Comparison of ENCODE assay signal across 8 cellular contexts in the genomic region with DNA sequence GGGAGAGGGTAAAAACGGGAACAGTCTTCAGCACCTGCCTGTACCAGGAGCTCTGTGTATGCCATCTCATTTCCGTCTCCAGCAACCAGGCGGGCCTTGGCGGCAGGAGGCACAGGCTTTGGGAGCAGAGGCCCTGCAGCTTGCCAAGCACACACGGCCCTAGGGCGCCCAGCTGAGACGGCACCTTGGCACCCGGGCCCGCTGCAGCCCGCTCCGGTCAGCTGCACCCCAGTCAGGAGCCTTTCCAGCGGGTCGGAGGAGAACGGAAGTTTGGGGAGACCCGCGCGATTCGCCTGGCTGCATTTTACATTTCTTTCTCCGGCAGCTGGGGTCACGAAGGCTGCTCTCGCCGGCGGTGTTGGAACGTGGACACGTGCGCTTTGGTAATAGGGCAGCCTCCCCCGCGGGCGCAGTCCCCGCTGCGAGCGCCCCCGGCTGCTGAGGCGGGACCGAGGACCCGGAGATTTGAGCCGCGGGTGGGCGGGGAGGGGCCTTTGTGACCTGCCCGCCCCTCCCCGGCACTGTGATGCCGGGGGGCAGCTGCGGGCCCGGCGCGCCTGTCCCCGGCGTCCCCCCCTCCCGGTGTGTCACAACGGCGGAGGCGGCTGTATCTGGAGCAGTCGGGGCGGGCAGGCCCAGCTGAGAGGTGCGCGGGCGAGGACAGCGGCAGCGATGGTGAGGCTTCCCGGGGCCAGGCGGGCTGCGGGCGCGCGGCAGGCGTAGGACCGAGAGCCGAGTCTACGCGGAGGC. TPM values are rescaled to one million over a fixed set of nuclear protein-coding genes. Genes with fewer than 3 reads are reported as not detected.
A peak's percentile ranks its signal among the peaks of the same experiment; 100 is the strongest.
DNase-seq lines count a peak whose midpoint lies in the region; ATAC-seq, FAIRE-seq and TF ChIP-seq lines count a peak whose summit lies in the region.

A gene (plus strand): TSS at position 616 of the 750 bp plus-strand sequence. CDS start 57 bp downstream, at position 673.

- H3K4me1 ChIP-seq in ectodermal cell (ENCODE audit: control insufficient read depth, insufficient read depth, low read length) (peaks cover 8% of the 10 kb centered on the region), lower lobe of right lung (peaks cover 9% of the 10 kb centered on the region)

- peak; percentile 50 for TF ChIP-seq EP300 in Ishikawa (IDR thresholded peaks at IDR 0.05; ENCODE audit: borderline replicate concordance)

- WGBS in ectodermal cell, 2 experiments, result 3 to 4% methylated on average over 70 of the region's 70 CpGs

- H3K27me3 ChIP-seq in ectodermal cell (ENCODE audit: control insufficient read depth, insufficient read depth, low read length, poor library complexity, severe bottlenecking) (peaks cover 36% of the 10 kb centered on the region), lower lobe of right lung (ENCODE audit: low read depth) (peaks cover 37% of the 10 kb centered on the region)

- H3K27ac Mint-ChIP-seq in WTC11, result no peak within 1 kb of the TSS
- H3K27ac Mint-ChIP-seq in stimulated activated memory B cell treated with anti-CD40 and anti-IgM and Interleukin-4, amounts not matched to agents 10 μg/mL and 1 μg/mL and 100 μg/mL, for 72 hours, result peak within 1 kb of the TSS; percentile 36

- TF ChIP-seq RAD21 in Ishikawa (IDR thresholded peaks at IDR 0.05; ENCODE audit: low read depth), result no peak

- CTCF ChIA-PET in WTC11 (lab: Charles Lee), result interaction anchor here (0.6 to 3.1 kb wide), 10 partner anchors 9 to 1052 kb away, joined by 3 to 10 read pairs (median 4); a partner anchor contains a TSS

- H3K4me3 Mint-ChIP-seq in WTC11, result peak within 1 kb of the TSS; percentile 63
- peak within 1 kb of the TSS; percentile 78 for H3K4me3 Mint-ChIP-seq in stimulated activated memory B cell treated with anti-CD40 and anti-IgM and Interleukin-4, amounts not matched to agents 10 μg/mL and 1 μg/mL and 100 μg/mL, for 72 hours

- DNase-seq in GM12891 (ENCODE audit: insufficient read length, low spot score) (peak; percentile 39), WTC11 (ENCODE audit: low spot score) (peak; percentile 66), lower lobe of right lung (no peak), NCI-H1048 (lab: John Stamatoyannopoulos, UW) (no peak)

- ATAC-seq in WTC11 (peak; percentile 77), lower lobe of right lung (peak; percentile 77 to 79), HG03520 (IDR thresholded peaks at IDR 0.05; ENCODE audit: unreplicated experiment) (no peak)
- ATAC-seq in stimulated activated memory B cell treated with anti-CD40 and anti-IgM and Interleukin-4, amounts not matched to agents 10 μg/mL and 1 μg/mL and 100 μg/mL, for 72 hours, result peak; percentile 66

- H3K9me3 ChIP-seq in ectodermal cell (ENCODE audit: control insufficient read depth, low read length) (no peaks in the 10 kb centered on the region), lower lobe of right lung (no peaks in the 10 kb centered on the region)

- H3K4me3 ChIP-seq in ectodermal cell (ENCODE audit: insufficient read depth, low read depth, low read length) (peak within 1 kb of the TSS; percentile 27), lower lobe of right lung (peak within 1 kb of the TSS; percentile 54)

- H3K9me3 Mint-ChIP-seq in WTC11, result peaks cover 32% of the 10 kb centered on the region
- H3K9me3 Mint-ChIP-seq in stimulated activated memory B cell treated with anti-CD40 and anti-IgM and Interleukin-4, amounts not matched to agents 10 μg/mL and 1 μg/mL and 100 μg/mL, for 72 hours, result peaks cover 6% of the 10 kb centered on the region

- TF ChIP-seq POLR2A in GM12891 (IDR thresholded peaks at IDR 0.05; ENCODE audit: low read depth, low read length), result no peak

- no peaks in the 10 kb centered on the region for H3K36me3 ChIP-seq in ectodermal cell (ENCODE audit: control insufficient read depth, insufficient read depth, low read length)
- H3K36me3 ChIP-seq in lower lobe of right lung, result no peaks in the 10 kb centered on the region

- H3K4me1 Mint-ChIP-seq in WTC11, result peaks cover 11% of the 10 kb centered on the region
- H3K4me1 Mint-ChIP-seq in stimulated activated memory B cell treated with anti-CD40 and anti-IgM and Interleukin-4, amounts not matched to agents 10 μg/mL and 1 μg/mL and 100 μg/mL, for 72 hours, result peaks cover 47% of the 10 kb centered on the region

- H3K36me3 Mint-ChIP-seq in WTC11, result peaks cover 16% of the 10 kb centered on the region
- peaks cover 11% of the 10 kb centered on the region for H3K36me3 Mint-ChIP-seq in stimulated activated memory B cell treated with anti-CD40 and anti-IgM and Interleukin-4, amounts not matched to agents 10 μg/mL and 1 μg/mL and 100 μg/mL, for 72 hours

- H3K27me3 Mint-ChIP-seq in WTC11 (ENCODE audit: low read depth), result peaks cover 57% of the 10 kb centered on the region
- peaks cover 30% of the 10 kb centered on the region for H3K27me3 Mint-ChIP-seq in stimulated activated memory B cell treated with anti-CD40 and anti-IgM and Interleukin-4, amounts not matched to agents 10 μg/mL and 1 μg/mL and 100 μg/mL, for 72 hours

- POLR2A ChIA-PET in WTC11 (lab: Charles Lee), result interaction anchor here (0.8 to 1.0 kb wide), 2 partner anchors 21 to 32 kb away, joined by 3 read pairs; no protein-coding TSS in a partner anchor

- no peak for TF ChIP-seq CTCF in WTC11 (IDR thresholded peaks at IDR 0.05)
- TF ChIP-seq CTCF in lower lobe of right lung (IDR thresholded peaks at IDR 0.05), result no peak

- H3K27ac ChIP-seq in ectodermal cell (ENCODE audit: insufficient read depth, low read depth, low read length, poor library complexity, severe bottlenecking) (no peak within 1 kb of the TSS), lower lobe of right lung (no peak within 1 kb of the TSS)

- intact Hi-C loops in lower lobe of right lung (cut with DNase I), result no loop called here

- peak; percentile 73 for FAIRE-seq in GM12891 (lab: Jason Lieb, UNC)

TF ChIP-seq in GM12891, 5 proteins besides CTCF, POLR2A, EP300 and RAD21:
- TF ChIP-seq SPI1 (IDR thresholded peaks at IDR 0.05; ENCODE audit: low read depth, low read length), result no peak
- TF ChIP-seq POLR2AphosphoS5 (IDR thresholded peaks at IDR 0.05; ENCODE audit: low read depth, low read length), result no peak
- TF ChIP-seq PAX5 (IDR thresholded peaks at IDR 0.05; ENCODE audit: insufficient read depth, low read length, severe bottlenecking), result peak; percentile 90
- TF ChIP-seq TAF1 (IDR thresholded peaks at IDR 0.05; ENCODE audit: low read depth, low read length), result peak; percentile 43; the same call in 1 of the 2 replicates

TF ChIP-seq in Ishikawa, 13 proteins besides CTCF, POLR2A, EP300 and RAD21:
- TF ChIP-seq, protein P1, sequence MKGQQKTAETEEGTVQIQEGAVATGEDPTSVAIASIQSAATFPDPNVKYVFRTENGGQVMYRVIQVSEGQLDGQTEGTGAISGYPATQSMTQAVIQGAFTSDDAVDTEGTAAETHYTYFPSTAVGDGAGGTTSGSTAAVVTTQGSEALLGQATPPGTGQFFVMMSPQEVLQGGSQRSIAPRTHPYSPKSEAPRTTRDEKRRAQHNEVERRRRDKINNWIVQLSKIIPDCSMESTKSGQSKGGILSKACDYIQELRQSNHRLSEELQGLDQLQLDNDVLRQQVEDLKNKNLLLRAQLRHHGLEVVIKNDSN (IDR thresholded peaks at IDR 0.05), result peak; percentile 65; the same call in 1 of the 2 replicates
- peak; percentile 57; the same call in 1 of the 2 replicates for TF ChIP-seq NFIC (IDR thresholded peaks at IDR 0.05)
- no peak for TF ChIP-seq FOXM1 (IDR thresholded peaks at IDR 0.05; ENCODE audit: borderline replicate concordance, low read depth)
- no peak for TF ChIP-seq CEBPB (IDR thresholded peaks at IDR 0.05)
- peak; percentile 77; the same call in 1 of the 2 replicates for TF ChIP-seq TCF12 (IDR thresholded peaks at IDR 0.05; ENCODE audit: low read depth)
- TF ChIP-seq CREB1 (IDR thresholded peaks at IDR 0.05; ENCODE audit: low read depth), result no peak
- 0 out of 2 replicates have a peak, but pooled peaks have one; percentile 69 for TF ChIP-seq ZBTB7A (IDR thresholded peaks at IDR 0.05; ENCODE audit: low read depth)
- TF ChIP-seq, protein P2, sequence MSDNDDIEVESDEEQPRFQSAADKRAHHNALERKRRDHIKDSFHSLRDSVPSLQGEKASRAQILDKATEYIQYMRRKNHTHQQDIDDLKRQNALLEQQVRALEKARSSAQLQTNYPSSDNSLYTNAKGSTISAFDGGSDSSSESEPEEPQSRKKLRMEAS (IDR thresholded peaks at IDR 0.05), result peak; percentile 92
- TF ChIP-seq TAF1 (IDR thresholded peaks at IDR 0.05; ENCODE audit: low read depth), result peak; percentile 39; the same call in 1 of the 2 replicates
- peak; percentile 43 for TF ChIP-seq TEAD4 (IDR thresholded peaks at IDR 0.05)
- TF ChIP-seq EGR1 (IDR thresholded peaks at IDR 0.05), result peak; percentile 40; the same call in 1 of the 2 replicates
TF ChIP-seq in Ishikawa: peak in this region for 8.

TF ChIP-seq in WTC11, 78 proteins besides CTCF, POLR2A, EP300 and RAD21 (continues in another document):
- TF ChIP-seq ZNF423 (CRISPR knock-in tag; IDR thresholded peaks at IDR 0.05) (no peak), HMGA2 (CRISPR knock-in tag; IDR thresholded peaks at IDR 0.05) (no peak), NR2C2 (CRISPR knock-in tag; IDR thresholded peaks at IDR 0.05) (no peak), NFATC4 (CRISPR knock-in tag; IDR thresholded peaks at IDR 0.05) (no peak)
- TF ChIP-seq, protein P3, sequence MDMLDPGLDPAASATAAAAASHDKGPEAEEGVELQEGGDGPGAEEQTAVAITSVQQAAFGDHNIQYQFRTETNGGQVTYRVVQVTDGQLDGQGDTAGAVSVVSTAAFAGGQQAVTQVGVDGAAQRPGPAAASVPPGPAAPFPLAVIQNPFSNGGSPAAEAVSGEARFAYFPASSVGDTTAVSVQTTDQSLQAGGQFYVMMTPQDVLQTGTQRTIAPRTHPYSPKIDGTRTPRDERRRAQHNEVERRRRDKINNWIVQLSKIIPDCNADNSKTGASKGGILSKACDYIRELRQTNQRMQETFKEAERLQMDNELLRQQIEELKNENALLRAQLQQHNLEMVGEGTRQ (CRISPR knock-in tag; IDR thresholded peaks at IDR 0.05), result no peak
- TF ChIP-seq, protein P2 (CRISPR knock-in tag; IDR thresholded peaks at IDR 0.05), result peak; percentile 76

RNA-seq across cellular contexts. Expression of the gene that starts here (rescaled TPM):
- 17.9 TPM for polyA plus RNA-seq in GM12891 (2012; ENCODE audit: low read depth, missing spikeins)
- total RNA-seq in WTC11 (2021) (0.50 to 1.3 TPM (median 0.72 TPM) in 3 replicates), lower lobe of right lung (1.3 TPM)
- 1.2 TPM for polyA plus RNA-seq in ectodermal cell (2013, experiment 1 of 4)
- 0.94 TPM for polyA plus RNA-seq in ectodermal cell (2013, experiment 2 of 4)
- polyA plus RNA-seq in ectodermal cell (2013, experiment 3 of 4), result 0.80 TPM
- 1.0 TPM for polyA plus RNA-seq in ectodermal cell (2013, experiment 4 of 4)

Comparison
In these comparisons a context has a peak if more than half of its experiments do, and no peak if none do; other contexts are left out.
1. DNase-seq: peak in GM12891 (single experiment) and WTC11 (single experiment); none in lower lobe of right lung (single experiment) and NCI-H1048 (single experiment).